ENCODE assay signal across 12 cellular contexts in genomic region chr19:11539495-11540365, GRCh38. TPM values are rescaled to one million over a fixed set of nuclear protein-coding genes. Genes with fewer than 3 reads are reported as not detected.
DNase-seq lines count a peak whose midpoint lies in the region; ATAC-seq and TF ChIP-seq lines count a peak whose summit lies in the region.
"Had no signal": no experiment of that assay in that cellular context is flagged by ENCODE, and none has a peak within 500 bp of the region (broad histone marks: within the 10 kb centered on the region; RNA-seq: fewer than 3 reads in every experiment).

No MANE protein-coding gene starts in this region.

- H3K79me2 ChIP-seq in parathyroid adenoma: no peaks in the 10 kb centered on the region

- H3K4me3 Mint-ChIP-seq in activated T-cell treated with anti-CD3 and anti-CD28 coated beads, Interleukin-2, amount 50 U/mL, for 4 hours: no peak overlapping the region
- H3K4me3 Mint-ChIP-seq in activated naive CD4-positive, alpha-beta T cell treated with anti-CD3 and anti-CD28 coated beads for 36 hours: no peak overlapping the region
- H3K4me3 Mint-ChIP-seq: T-helper 2 cell treated with Interferon-gamma antibody and Interleukin-4, amounts not matched to agents 5 μg/mL and 100 μg/mL, for 36 hours had no signal

- peaks cover 0 to 33% (median 22%) of the 10 kb centered on the region in 9 donors for H3K4me1 ChIP-seq in heart right ventricle
- H3K4me1 ChIP-seq in parathyroid adenoma: no peaks in the 10 kb centered on the region

- POLR2A ChIA-PET in BJ (lab: Charles Lee): no interaction called here

- peaks cover 8% of the 10 kb centered on the region for H3K4me1 Mint-ChIP-seq in activated T-cell treated with anti-CD3 and anti-CD28 coated beads, Interleukin-2, amount 50 U/mL, for 4 hours (ENCODE audit: low read depth)
- H3K4me1 Mint-ChIP-seq in activated naive CD4-positive, alpha-beta T cell treated with anti-CD3 and anti-CD28 coated beads for 36 hours (ENCODE audit: low read depth): peaks cover 10% of the 10 kb centered on the region

- H3K9me3 Mint-ChIP-seq in activated T-cell treated with anti-CD3 and anti-CD28 coated beads, Interleukin-2, amount 50 U/mL, for 4 hours: no peaks in the 10 kb centered on the region
- H3K9me3 Mint-ChIP-seq in activated naive CD4-positive, alpha-beta T cell treated with anti-CD3 and anti-CD28 coated beads for 36 hours: no peaks in the 10 kb centered on the region
- H3K9me3 Mint-ChIP-seq: T-helper 2 cell treated with Interferon-gamma antibody and Interleukin-4, amounts not matched to agents 5 μg/mL and 100 μg/mL, for 36 hours had no signal

- 10 to 15% methylated on average over 22 to 34 of the region's 36 CpGs for WGBS in heart right ventricle, 2 donors

- H3K27ac ChIP-seq in heart right ventricle: peak overlapping the region; percentile 22 to 89 (median 76)
- no peak overlapping the region for H3K27ac ChIP-seq in parathyroid adenoma

- CTCF ChIA-PET in BJ (lab: Yijun Ruan, JAX): interaction anchor here (1.0 to 1.6 kb wide), 3 partner anchors 19 to 43 kb away, joined by 3 to 8 read pairs (median 7); partner anchors contain the start of gene ELOF1
- CTCF ChIA-PET in activated naive CD4-positive, alpha-beta T cell treated with anti-CD3 and anti-CD28 coated beads for 36 hours (lab: Charles Lee): no interaction called here

- H3K27me3 Mint-ChIP-seq in activated T-cell treated with anti-CD3 and anti-CD28 coated beads, Interleukin-2, amount 50 U/mL, for 4 hours (ENCODE audit: low read depth): peaks cover 29% of the 10 kb centered on the region
- H3K27me3 Mint-ChIP-seq in activated naive CD4-positive, alpha-beta T cell treated with anti-CD3 and anti-CD28 coated beads for 36 hours (ENCODE audit: low read depth): peaks cover 23% of the 10 kb centered on the region

- H3K27ac Mint-ChIP-seq in activated naive CD4-positive, alpha-beta T cell treated with anti-CD3 and anti-CD28 coated beads for 36 hours: no peak overlapping the region
- H3K27ac Mint-ChIP-seq: T-helper 2 cell treated with Interferon-gamma antibody and Interleukin-4, amounts not matched to agents 5 μg/mL and 100 μg/mL, for 36 hours had no signal

- no peaks in the 10 kb centered on the region for H3K36me3 Mint-ChIP-seq in activated T-cell treated with anti-CD3 and anti-CD28 coated beads, Interleukin-2, amount 50 U/mL, for 4 hours (ENCODE audit: insufficient read depth)
- H3K36me3 Mint-ChIP-seq in activated naive CD4-positive, alpha-beta T cell treated with anti-CD3 and anti-CD28 coated beads for 36 hours (ENCODE audit: low read depth): no peaks in the 10 kb centered on the region

- TF ChIP-seq CTCF in BJ (IDR thresholded peaks at IDR 0.05; ENCODE audit: insufficient read depth, low read depth, low read length) (no peak), heart right ventricle (IDR thresholded peaks at IDR 0.05) (no peak), parathyroid adenoma (IDR thresholded peaks at IDR 0.05) (no peak)

- H3K4me3 ChIP-seq in BJ (ENCODE audit: low read depth, low read length) (peak overlapping the region; percentile 42), heart right ventricle (peak overlapping the region in 9 of 10 donors; percentile 33 to 54 (median 45)), parathyroid adenoma (ENCODE audit: low read depth, low read length) (no peak overlapping the region)
- H3K4me3 ChIP-seq: thyroid gland had no signal

- no peak overlapping the region for H3K9ac ChIP-seq in parathyroid adenoma

- intact Hi-C loops in heart right ventricle (cut with DNase I): loop anchor here in 1 of 10 donors (10.0 kb wide), 1 partner anchor 45 kb away; no protein-coding TSS in a partner anchor
- intact Hi-C loops in activated naive CD4-positive, alpha-beta T cell treated with anti-CD3 and anti-CD28 coated beads for 36 hours (cut with micrococcal nuclease): no loop called here

- peak overlapping the region; percentile 75 for H2AFZ ChIP-seq in parathyroid adenoma

- H3K27me3 ChIP-seq in BJ (ENCODE audit: control insufficient read depth, insufficient read depth, low read length) (no peaks in the 10 kb centered on the region), heart right ventricle (peaks cover 0 to 23% (median 0%) of the 10 kb centered on the region in 7 donors), parathyroid adenoma (ENCODE audit: control insufficient read depth, insufficient read depth, low read length) (no peaks in the 10 kb centered on the region)
- H3K27me3 ChIP-seq: thyroid gland had no signal

- peak; percentile 19 to 67 (median 48) for ATAC-seq in heart right ventricle
- no peak for ATAC-seq in activated T-cell treated with anti-CD3 and anti-CD28 coated beads, Interleukin-2, amount 50 U/mL, for 4 hours

- H3K4me2 ChIP-seq in parathyroid adenoma (ENCODE audit: low read length): no peak overlapping the region

- H3K9me3 ChIP-seq in heart right ventricle (no peaks in the 10 kb centered on the region), parathyroid adenoma (ENCODE audit: control insufficient read depth, low read length) (no peaks in the 10 kb centered on the region)
- H3K9me3 ChIP-seq: thyroid gland had no signal

- DNase-seq in BJ (ENCODE audit: low read depth) (no peak), SK-N-DZ (ENCODE audit: low spot score) (peak; percentile 63), heart right ventricle (peak in 1 of 2 donors; percentile 59), NCI-H2081 (lab: John Stamatoyannopoulos, UW) (no peak), middle frontal gyrus (ENCODE audit: extremely low spot score, low spot score) (no peak)
- DNase-seq in activated T-cell treated with anti-CD3 and anti-CD28 coated beads, Interleukin-2, amount 50 U/mL, for 4 hours: no peak
- DNase-seq in activated naive CD4-positive, alpha-beta T cell treated with anti-CD3 and anti-CD28 coated beads for 36 hours: no peak
- DNase-seq: activated naive CD4-positive, alpha-beta T cell; NCI-H1436 treated with DMSO at 0.1 percent for 48 hours; thyroid gland had no signal

- H3K36me3 ChIP-seq in BJ (ENCODE audit: control insufficient read depth, insufficient read depth, low read length): no peaks in the 10 kb centered on the region
- H3K36me3 ChIP-seq in heart right ventricle: peaks cover 0 to 5% (median 0%) of the 10 kb centered on the region in 9 donors
- H3K36me3 ChIP-seq in parathyroid adenoma (ENCODE audit: control insufficient read depth, insufficient read depth, low read length): no peaks in the 10 kb centered on the region
- H3K36me3 ChIP-seq: thyroid gland had no signal

RNA-seq across cellular contexts. Expression of gene CNN1, which starts 1.1 kb away (rescaled TPM):
- 227 and 267 TPM in 2 replicates for polyA plus RNA-seq in BJ (2011; rRNA removed)
- 49.6 and 65.5 TPM in 2 replicates for polyA minus RNA-seq in BJ (2011; rRNA and poly(A)+ RNA removed)
- 10.9 and 22.8 TPM in 2 replicates for polyA plus RNA-seq in SK-N-DZ (2014; cell fraction: cytosol; rRNA removed)
- 4.8 and 10.8 TPM in 2 replicates for polyA plus RNA-seq in SK-N-DZ (2014; cell fraction: nucleus; rRNA removed)
- total RNA-seq in heart right ventricle: 100 to 1,000 TPM in 7 of 10 donors, 10 to 100 TPM in 3; 63.4 to 267 (median 163) TPM
- 100 to 1,000 TPM; 114 to 678 TPM for polyA plus RNA-seq in heart right ventricle
- total RNA-seq in activated T-cell treated with anti-CD3 and anti-CD28 coated beads, Interleukin-2, amount 50 U/mL, for 4 hours: under 1 TPM in 1 of 3 donors, not detected in 2; 0.25 TPM
- not detected for total RNA-seq in activated naive CD4-positive, alpha-beta T cell treated with anti-CD3 and anti-CD28 coated beads for 36 hours

RNA-seq across cellular contexts. Expression of gene ECSIT, which starts 10.8 kb away (rescaled TPM):
- polyA plus RNA-seq in BJ (2011; rRNA removed) (30.9 and 45.2 TPM in 2 replicates), heart right ventricle (100 to 1,000 TPM; 164 to 226 TPM)
- 27.9 and 46.4 TPM in 2 replicates for polyA minus RNA-seq in BJ (2011; rRNA and poly(A)+ RNA removed)
- 80.7 and 86.5 TPM in 2 replicates for polyA plus RNA-seq in SK-N-DZ (2014; cell fraction: cytosol; rRNA removed)
- polyA plus RNA-seq in SK-N-DZ (2014; cell fraction: nucleus; rRNA removed): 105 and 118 TPM in 2 replicates
- 100 to 1,000 TPM in 9 of 10 donors, 10 to 100 TPM in 1; 86.8 to 162 (median 131) TPM for total RNA-seq in heart right ventricle
- 10 to 100 TPM; 72.3 to 88.1 (median 81.9) TPM for total RNA-seq in activated T-cell treated with anti-CD3 and anti-CD28 coated beads, Interleukin-2, amount 50 U/mL, for 4 hours
- total RNA-seq in activated naive CD4-positive, alpha-beta T cell treated with anti-CD3 and anti-CD28 coated beads for 36 hours: 10 to 100 TPM; 42.6 to 46.0 TPM

RNA-seq across cellular contexts. Expression of gene ELOF1, which starts 19.3 kb away (rescaled TPM):
- 70.7 and 83.9 TPM in 2 replicates for polyA plus RNA-seq in BJ (2011; rRNA removed)
- 34.2 and 50.2 TPM in 2 replicates for polyA minus RNA-seq in BJ (2011; rRNA and poly(A)+ RNA removed)
- 50.5 and 52.7 TPM in 2 replicates for polyA plus RNA-seq in SK-N-DZ (2014; cell fraction: cytosol; rRNA removed)
- 21.0 and 27.4 TPM in 2 replicates for polyA plus RNA-seq in SK-N-DZ (2014; cell fraction: nucleus; rRNA removed)
- 10 to 100 TPM; 24.9 to 37.5 (median 30.9) TPM for total RNA-seq in heart right ventricle
- polyA plus RNA-seq in heart right ventricle: 10 to 100 TPM; 52.2 to 91.0 TPM
- 10 to 100 TPM; 82.5 to 91.6 (median 86.4) TPM for total RNA-seq in activated T-cell treated with anti-CD3 and anti-CD28 coated beads, Interleukin-2, amount 50 U/mL, for 4 hours
- total RNA-seq in activated naive CD4-positive, alpha-beta T cell treated with anti-CD3 and anti-CD28 coated beads for 36 hours: 10 to 100 TPM; 33.0 to 33.4 TPM

RNA-seq across cellular contexts. Expression of gene ZNF653, which starts 34.1 kb away (rescaled TPM):
- polyA plus RNA-seq in BJ (2011; rRNA removed): 3.1 and 4.6 TPM in 2 replicates
- polyA minus RNA-seq in BJ (2011; rRNA and poly(A)+ RNA removed): 2.7 and 6.5 TPM in 2 replicates
- polyA plus RNA-seq in SK-N-DZ (2014; cell fraction: cytosol; rRNA removed): 4.0 and 10.3 TPM in 2 replicates
- 8.2 and 13.5 TPM in 2 replicates for polyA plus RNA-seq in SK-N-DZ (2014; cell fraction: nucleus; rRNA removed)
- 1 to 10 TPM; 2.3 to 6.2 (median 4.0) TPM for total RNA-seq in heart right ventricle
- polyA plus RNA-seq in heart right ventricle: 1 to 10 TPM; 5.9 to 7.8 TPM
- total RNA-seq in activated T-cell treated with anti-CD3 and anti-CD28 coated beads, Interleukin-2, amount 50 U/mL, for 4 hours: 10 to 100 TPM; 12.3 to 16.9 (median 13.9) TPM
- 1 to 10 TPM; 6.8 to 7.3 TPM for total RNA-seq in activated naive CD4-positive, alpha-beta T cell treated with anti-CD3 and anti-CD28 coated beads for 36 hours

RNA-seq across cellular contexts. Expression of gene ACP5, which starts 37.7 kb away (rescaled TPM):
- polyA plus RNA-seq in BJ (2011; rRNA removed): 2.0 and 2.6 TPM in 2 replicates
- 0.46 and 0.81 TPM in 2 replicates for polyA minus RNA-seq in BJ (2011; rRNA and poly(A)+ RNA removed)
- 4.1 and 6.8 TPM in 2 replicates for polyA plus RNA-seq in SK-N-DZ (2014; cell fraction: cytosol; rRNA removed)
- polyA plus RNA-seq in SK-N-DZ (2014; cell fraction: nucleus; rRNA removed): 3.3 and 5.2 TPM in 2 replicates
- total RNA-seq in heart right ventricle: 10 to 100 TPM in 1 of 10 donors, 1 to 10 TPM in 7, under 1 TPM in 2; 0.80 to 22.7 (median 2.0) TPM
- polyA plus RNA-seq in heart right ventricle: 1 to 10 TPM; 1.9 to 4.0 TPM
- 1 to 10 TPM; 2.4 to 2.9 (median 2.8) TPM for total RNA-seq in activated T-cell treated with anti-CD3 and anti-CD28 coated beads, Interleukin-2, amount 50 U/mL, for 4 hours
- total RNA-seq in activated naive CD4-positive, alpha-beta T cell treated with anti-CD3 and anti-CD28 coated beads for 36 hours: 1 to 10 TPM; 8.3 to 8.8 TPM

Comparison
In these comparisons a context has a peak if more than half of its experiments do, and no peak if none do; other contexts are left out.
1. ATAC-seq: peak in heart right ventricle (8 of 8); none in activated T-cell treated with anti-CD3 and anti-CD28 coated beads, Interleukin-2, amount 50 U/mL, for 4 hours (0 of 2).
2. RNA of gene CNN1, which starts 1.1 kb away (total RNA-seq): 63.4 to 267 TPM in heart right ventricle; 0.25 TPM in activated T-cell treated with anti-CD3 and anti-CD28 coated beads, Interleukin-2, amount 50 U/mL, for 4 hours and not detected in activated naive CD4-positive, alpha-beta T cell treated with anti-CD3 and anti-CD28 coated beads for 36 hours; every median in the first group is over 10 times any median in the second.